1 cellular context compared by ENCODE assay signal in the genomic region with DNA sequence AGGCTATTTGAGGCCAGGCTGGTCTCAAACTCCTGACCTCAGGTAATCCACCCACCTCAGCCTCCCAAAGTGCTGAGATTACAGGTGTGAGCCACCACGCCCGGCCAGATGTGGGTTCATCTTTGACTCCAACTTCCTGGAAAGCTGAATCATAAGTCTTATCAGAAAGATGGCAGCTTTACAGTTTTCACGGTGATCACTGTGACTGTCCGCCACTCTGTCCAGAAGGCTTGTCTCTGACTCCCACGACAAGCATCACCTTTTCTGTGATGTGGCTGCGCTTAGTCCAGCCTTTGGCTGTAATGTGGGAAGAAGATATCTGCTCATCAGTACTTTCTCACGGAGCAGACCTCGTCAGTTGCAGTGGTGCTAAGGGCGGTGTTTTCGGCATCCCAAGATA.
TF ChIP-seq lines count a peak whose summit lies in the region.

No MANE protein-coding gene starts in this region.

TF ChIP-seq in K562, 482 proteins besides CTCF, POLR2A, EP300 and RAD21 (continued from another document and continues in another):
- TF ChIP-seq, protein P1, sequence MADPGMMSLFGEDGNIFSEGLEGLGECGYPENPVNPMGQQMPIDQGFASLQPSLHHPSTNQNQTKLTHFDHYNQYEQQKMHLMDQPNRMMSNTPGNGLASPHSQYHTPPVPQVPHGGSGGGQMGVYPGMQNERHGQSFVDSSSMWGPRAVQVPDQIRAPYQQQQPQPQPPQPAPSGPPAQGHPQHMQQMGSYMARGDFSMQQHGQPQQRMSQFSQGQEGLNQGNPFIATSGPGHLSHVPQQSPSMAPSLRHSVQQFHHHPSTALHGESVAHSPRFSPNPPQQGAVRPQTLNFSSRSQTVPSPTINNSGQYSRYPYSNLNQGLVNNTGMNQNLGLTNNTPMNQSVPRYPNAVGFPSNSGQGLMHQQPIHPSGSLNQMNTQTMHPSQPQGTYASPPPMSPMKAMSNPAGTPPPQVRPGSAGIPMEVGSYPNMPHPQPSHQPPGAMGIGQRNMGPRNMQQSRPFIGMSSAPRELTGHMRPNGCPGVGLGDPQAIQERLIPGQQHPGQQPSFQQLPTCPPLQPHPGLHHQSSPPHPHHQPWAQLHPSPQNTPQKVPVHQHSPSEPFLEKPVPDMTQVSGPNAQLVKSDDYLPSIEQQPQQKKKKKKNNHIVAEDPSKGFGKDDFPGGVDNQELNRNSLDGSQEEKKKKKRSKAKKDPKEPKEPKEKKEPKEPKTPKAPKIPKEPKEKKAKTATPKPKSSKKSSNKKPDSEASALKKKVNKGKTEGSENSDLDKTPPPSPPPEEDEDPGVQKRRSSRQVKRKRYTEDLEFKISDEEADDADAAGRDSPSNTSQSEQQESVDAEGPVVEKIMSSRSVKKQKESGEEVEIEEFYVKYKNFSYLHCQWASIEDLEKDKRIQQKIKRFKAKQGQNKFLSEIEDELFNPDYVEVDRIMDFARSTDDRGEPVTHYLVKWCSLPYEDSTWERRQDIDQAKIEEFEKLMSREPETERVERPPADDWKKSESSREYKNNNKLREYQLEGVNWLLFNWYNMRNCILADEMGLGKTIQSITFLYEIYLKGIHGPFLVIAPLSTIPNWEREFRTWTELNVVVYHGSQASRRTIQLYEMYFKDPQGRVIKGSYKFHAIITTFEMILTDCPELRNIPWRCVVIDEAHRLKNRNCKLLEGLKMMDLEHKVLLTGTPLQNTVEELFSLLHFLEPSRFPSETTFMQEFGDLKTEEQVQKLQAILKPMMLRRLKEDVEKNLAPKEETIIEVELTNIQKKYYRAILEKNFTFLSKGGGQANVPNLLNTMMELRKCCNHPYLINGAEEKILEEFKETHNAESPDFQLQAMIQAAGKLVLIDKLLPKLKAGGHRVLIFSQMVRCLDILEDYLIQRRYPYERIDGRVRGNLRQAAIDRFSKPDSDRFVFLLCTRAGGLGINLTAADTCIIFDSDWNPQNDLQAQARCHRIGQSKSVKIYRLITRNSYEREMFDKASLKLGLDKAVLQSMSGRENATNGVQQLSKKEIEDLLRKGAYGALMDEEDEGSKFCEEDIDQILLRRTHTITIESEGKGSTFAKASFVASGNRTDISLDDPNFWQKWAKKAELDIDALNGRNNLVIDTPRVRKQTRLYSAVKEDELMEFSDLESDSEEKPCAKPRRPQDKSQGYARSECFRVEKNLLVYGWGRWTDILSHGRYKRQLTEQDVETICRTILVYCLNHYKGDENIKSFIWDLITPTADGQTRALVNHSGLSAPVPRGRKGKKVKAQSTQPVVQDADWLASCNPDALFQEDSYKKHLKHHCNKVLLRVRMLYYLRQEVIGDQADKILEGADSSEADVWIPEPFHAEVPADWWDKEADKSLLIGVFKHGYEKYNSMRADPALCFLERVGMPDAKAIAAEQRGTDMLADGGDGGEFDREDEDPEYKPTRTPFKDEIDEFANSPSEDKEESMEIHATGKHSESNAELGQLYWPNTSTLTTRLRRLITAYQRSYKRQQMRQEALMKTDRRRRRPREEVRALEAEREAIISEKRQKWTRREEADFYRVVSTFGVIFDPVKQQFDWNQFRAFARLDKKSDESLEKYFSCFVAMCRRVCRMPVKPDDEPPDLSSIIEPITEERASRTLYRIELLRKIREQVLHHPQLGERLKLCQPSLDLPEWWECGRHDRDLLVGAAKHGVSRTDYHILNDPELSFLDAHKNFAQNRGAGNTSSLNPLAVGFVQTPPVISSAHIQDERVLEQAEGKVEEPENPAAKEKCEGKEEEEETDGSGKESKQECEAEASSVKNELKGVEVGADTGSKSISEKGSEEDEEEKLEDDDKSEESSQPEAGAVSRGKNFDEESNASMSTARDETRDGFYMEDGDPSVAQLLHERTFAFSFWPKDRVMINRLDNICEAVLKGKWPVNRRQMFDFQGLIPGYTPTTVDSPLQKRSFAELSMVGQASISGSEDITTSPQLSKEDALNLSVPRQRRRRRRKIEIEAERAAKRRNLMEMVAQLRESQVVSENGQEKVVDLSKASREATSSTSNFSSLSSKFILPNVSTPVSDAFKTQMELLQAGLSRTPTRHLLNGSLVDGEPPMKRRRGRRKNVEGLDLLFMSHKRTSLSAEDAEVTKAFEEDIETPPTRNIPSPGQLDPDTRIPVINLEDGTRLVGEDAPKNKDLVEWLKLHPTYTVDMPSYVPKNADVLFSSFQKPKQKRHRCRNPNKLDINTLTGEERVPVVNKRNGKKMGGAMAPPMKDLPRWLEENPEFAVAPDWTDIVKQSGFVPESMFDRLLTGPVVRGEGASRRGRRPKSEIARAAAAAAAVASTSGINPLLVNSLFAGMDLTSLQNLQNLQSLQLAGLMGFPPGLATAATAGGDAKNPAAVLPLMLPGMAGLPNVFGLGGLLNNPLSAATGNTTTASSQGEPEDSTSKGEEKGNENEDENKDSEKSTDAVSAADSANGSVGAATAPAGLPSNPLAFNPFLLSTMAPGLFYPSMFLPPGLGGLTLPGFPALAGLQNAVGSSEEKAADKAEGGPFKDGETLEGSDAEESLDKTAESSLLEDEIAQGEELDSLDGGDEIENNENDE (IDR thresholded peaks at IDR 0.05; ENCODE audit: low read depth, low read length): no peak
- TF ChIP-seq GATAD2B (IDR thresholded peaks at IDR 0.05; ENCODE audit: borderline replicate concordance) (no peak), GABPA (tag; conservative IDR thresholded peaks at IDR 0.05; ENCODE audit: low read depth) (no peak), ZZZ3 (IDR thresholded peaks at IDR 0.05) (no peak), ZNF282 (CRISPR knock-in tag; IDR thresholded peaks at IDR 0.05) (no peak), CBFA2T2 (conservative IDR thresholded peaks at IDR 0.05) (peak; percentile 90), TCF3 (CRISPR knock-in tag; IDR thresholded peaks at IDR 0.05) (peak; percentile 88), ZNF707 (CRISPR knock-in tag; conservative IDR thresholded peaks at IDR 0.05) (no peak), CBX3 (IDR thresholded peaks at IDR 0.05; ENCODE audit: borderline replicate concordance in 1 of 2, low read length in 2 of 2) (no peak), CBX8 (IDR thresholded peaks at IDR 0.05; ENCODE audit: borderline replicate concordance, extremely low read depth, low read depth, low read length, poor library complexity, severe bottlenecking) (no peak), HDAC1 (IDR thresholded peaks at IDR 0.05) (no peak), SMARCB1 (IDR thresholded peaks at IDR 0.05; ENCODE audit: insufficient read length, low read depth) (no peak), ZNF274 (IDR thresholded peaks at IDR 0.05; ENCODE audit: borderline replicate concordance, low read depth, low read length) (no peak), DNMT1 (IDR thresholded peaks at IDR 0.05) (no peak), SMC3 (conservative IDR thresholded peaks at IDR 0.05; ENCODE audit: insufficient read depth, low read depth, low read length) (no peak), ZNF75A (CRISPR knock-in tag; IDR thresholded peaks at IDR 0.05) (no peak), ZNF23 (CRISPR knock-in tag; IDR thresholded peaks at IDR 0.05) (no peak), JUN (IDR thresholded peaks at IDR 0.05; ENCODE audit: borderline replicate concordance, low read depth, low read length) (no peak), JUN (CRISPR knock-in tag; IDR thresholded peaks at IDR 0.05; ENCODE audit: borderline replicate concordance) (no peak)
- TF ChIP-seq, protein P2, sequence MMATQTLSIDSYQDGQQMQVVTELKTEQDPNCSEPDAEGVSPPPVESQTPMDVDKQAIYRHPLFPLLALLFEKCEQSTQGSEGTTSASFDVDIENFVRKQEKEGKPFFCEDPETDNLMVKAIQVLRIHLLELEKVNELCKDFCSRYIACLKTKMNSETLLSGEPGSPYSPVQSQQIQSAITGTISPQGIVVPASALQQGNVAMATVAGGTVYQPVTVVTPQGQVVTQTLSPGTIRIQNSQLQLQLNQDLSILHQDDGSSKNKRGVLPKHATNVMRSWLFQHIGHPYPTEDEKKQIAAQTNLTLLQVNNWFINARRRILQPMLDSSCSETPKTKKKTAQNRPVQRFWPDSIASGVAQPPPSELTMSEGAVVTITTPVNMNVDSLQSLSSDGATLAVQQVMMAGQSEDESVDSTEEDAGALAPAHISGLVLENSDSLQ (IDR thresholded peaks at IDR 0.05): no peak
- TF ChIP-seq, protein P3, sequence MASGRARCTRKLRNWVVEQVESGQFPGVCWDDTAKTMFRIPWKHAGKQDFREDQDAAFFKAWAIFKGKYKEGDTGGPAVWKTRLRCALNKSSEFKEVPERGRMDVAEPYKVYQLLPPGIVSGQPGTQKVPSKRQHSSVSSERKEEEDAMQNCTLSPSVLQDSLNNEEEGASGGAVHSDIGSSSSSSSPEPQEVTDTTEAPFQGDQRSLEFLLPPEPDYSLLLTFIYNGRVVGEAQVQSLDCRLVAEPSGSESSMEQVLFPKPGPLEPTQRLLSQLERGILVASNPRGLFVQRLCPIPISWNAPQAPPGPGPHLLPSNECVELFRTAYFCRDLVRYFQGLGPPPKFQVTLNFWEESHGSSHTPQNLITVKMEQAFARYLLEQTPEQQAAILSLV (tag; IDR thresholded peaks at IDR 0.05): no peak
- TF ChIP-seq, protein P4, sequence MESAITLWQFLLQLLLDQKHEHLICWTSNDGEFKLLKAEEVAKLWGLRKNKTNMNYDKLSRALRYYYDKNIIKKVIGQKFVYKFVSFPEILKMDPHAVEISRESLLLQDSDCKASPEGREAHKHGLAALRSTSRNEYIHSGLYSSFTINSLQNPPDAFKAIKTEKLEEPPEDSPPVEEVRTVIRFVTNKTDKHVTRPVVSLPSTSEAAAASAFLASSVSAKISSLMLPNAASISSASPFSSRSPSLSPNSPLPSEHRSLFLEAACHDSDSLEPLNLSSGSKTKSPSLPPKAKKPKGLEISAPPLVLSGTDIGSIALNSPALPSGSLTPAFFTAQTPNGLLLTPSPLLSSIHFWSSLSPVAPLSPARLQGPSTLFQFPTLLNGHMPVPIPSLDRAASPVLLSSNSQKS (CRISPR knock-in tag; IDR thresholded peaks at IDR 0.05): no peak
- TF ChIP-seq, protein P5, sequence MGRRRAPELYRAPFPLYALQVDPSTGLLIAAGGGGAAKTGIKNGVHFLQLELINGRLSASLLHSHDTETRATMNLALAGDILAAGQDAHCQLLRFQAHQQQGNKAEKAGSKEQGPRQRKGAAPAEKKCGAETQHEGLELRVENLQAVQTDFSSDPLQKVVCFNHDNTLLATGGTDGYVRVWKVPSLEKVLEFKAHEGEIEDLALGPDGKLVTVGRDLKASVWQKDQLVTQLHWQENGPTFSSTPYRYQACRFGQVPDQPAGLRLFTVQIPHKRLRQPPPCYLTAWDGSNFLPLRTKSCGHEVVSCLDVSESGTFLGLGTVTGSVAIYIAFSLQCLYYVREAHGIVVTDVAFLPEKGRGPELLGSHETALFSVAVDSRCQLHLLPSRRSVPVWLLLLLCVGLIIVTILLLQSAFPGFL (CRISPR knock-in tag; IDR thresholded peaks at IDR 0.05): no peak
- TF ChIP-seq, protein P6, sequence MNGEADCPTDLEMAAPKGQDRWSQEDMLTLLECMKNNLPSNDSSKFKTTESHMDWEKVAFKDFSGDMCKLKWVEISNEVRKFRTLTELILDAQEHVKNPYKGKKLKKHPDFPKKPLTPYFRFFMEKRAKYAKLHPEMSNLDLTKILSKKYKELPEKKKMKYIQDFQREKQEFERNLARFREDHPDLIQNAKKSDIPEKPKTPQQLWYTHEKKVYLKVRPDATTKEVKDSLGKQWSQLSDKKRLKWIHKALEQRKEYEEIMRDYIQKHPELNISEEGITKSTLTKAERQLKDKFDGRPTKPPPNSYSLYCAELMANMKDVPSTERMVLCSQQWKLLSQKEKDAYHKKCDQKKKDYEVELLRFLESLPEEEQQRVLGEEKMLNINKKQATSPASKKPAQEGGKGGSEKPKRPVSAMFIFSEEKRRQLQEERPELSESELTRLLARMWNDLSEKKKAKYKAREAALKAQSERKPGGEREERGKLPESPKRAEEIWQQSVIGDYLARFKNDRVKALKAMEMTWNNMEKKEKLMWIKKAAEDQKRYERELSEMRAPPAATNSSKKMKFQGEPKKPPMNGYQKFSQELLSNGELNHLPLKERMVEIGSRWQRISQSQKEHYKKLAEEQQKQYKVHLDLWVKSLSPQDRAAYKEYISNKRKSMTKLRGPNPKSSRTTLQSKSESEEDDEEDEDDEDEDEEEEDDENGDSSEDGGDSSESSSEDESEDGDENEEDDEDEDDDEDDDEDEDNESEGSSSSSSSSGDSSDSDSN (IDR thresholded peaks at IDR 0.05; ENCODE audit: borderline replicate concordance in 1 of 2, low read depth in 2 of 2, low read length in 2 of 2): no peak
- TF ChIP-seq, protein P7, sequence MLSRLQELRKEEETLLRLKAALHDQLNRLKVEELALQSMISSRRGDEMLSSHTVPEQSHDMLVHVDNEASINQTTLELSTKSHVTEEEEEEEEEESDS (CRISPR knock-in tag; IDR thresholded peaks at IDR 0.05): no peak
- TF ChIP-seq, protein P8, sequence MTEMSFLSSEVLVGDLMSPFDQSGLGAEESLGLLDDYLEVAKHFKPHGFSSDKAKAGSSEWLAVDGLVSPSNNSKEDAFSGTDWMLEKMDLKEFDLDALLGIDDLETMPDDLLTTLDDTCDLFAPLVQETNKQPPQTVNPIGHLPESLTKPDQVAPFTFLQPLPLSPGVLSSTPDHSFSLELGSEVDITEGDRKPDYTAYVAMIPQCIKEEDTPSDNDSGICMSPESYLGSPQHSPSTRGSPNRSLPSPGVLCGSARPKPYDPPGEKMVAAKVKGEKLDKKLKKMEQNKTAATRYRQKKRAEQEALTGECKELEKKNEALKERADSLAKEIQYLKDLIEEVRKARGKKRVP (CRISPR knock-in tag; IDR thresholded peaks at IDR 0.05): no peak
- TF ChIP-seq, protein P9, sequence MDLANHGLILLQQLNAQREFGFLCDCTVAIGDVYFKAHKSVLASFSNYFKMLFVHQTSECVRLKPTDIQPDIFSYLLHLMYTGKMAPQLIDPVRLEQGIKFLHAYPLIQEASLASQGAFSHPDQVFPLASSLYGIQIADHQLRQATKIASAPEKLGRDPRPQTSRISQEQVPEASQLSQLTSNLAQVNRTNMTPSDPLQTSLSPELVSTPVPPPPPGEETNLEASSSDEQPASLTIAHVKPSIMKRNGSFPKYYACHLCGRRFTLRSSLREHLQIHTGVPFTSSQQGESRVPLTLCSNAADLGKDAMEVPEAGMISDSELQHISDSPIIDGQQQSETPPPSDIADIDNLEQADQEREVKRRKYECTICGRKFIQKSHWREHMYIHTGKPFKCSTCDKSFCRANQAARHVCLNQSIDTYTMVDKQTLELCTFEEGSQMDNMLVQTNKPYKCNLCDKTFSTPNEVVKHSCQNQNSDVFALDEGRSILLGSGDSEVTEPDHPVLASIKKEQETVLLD (IDR thresholded peaks at IDR 0.05): no peak
